7 cellular contexts compared by ENCODE assay signal in genomic region chr4:16265820-16266219, GRCh38.
"Had no signal": no experiment of that assay in that cellular context is flagged by ENCODE, and none has a peak within 500 bp of the region (broad histone marks: within the 10 kb centered on the region; RNA-seq: fewer than 3 reads in every experiment).

No MANE protein-coding gene starts in this region.

- DNase-seq: GM23248, GOT3, H7, HFFc6, IMR-90 had no signal

- H3K4me3 ChIP-seq: GM23248, HAP-1 had no signal

- H3K9me3 Mint-ChIP-seq: HFFc6 had no signal

- ATAC-seq: HCT116 had no signal

- H3K9me3 ChIP-seq: HAP-1 had no signal

- H3K4me3 Mint-ChIP-seq: HFFc6 had no signal

- H3K4me1 ChIP-seq: HAP-1 had no signal

- H3K27ac Mint-ChIP-seq: HFFc6 had no signal

- H3K36me3 ChIP-seq: HAP-1 had no signal

- H3K27ac ChIP-seq: GM23248 had no signal
